11 cellular contexts compared by ENCODE assay signal in genomic region chr16:68436581-68436980, GRCh38. TPM values are rescaled to one million over a fixed set of nuclear protein-coding genes. Genes with fewer than 3 reads are reported as not detected.
A peak's percentile ranks its signal among the peaks of the same experiment; 100 is the strongest.
DNase-seq lines count a peak whose midpoint lies in the region; ATAC-seq, FAIRE-seq and TF ChIP-seq lines count a peak whose summit lies in the region.
"Had no signal": no experiment of that assay in that cellular context is flagged by ENCODE, and none has a peak within 500 bp of the region (broad histone marks: within the 10 kb centered on the region; RNA-seq: fewer than 3 reads in every experiment).

No MANE protein-coding gene starts in this region.

- no peaks in the 10 kb centered on the region; the same call in 1 of the 2 replicates for H3K27me3 ChIP-seq in GM06990 (replicated peaks; ENCODE audit: control insufficient read depth, insufficient read depth, low read length)
- peaks cover 18% of the 10 kb centered on the region for H3K27me3 ChIP-seq in astrocyte (ENCODE audit: insufficient read depth, low read length)

- H3K4me1 ChIP-seq in astrocyte (ENCODE audit: insufficient read depth, low read length), result no peaks in the 10 kb centered on the region

- no peak overlapping the region for H3K9ac ChIP-seq in astrocyte (ENCODE audit: low read length)

- H3K4me1 Mint-ChIP-seq in astrocyte (ENCODE audit: low read depth, unreplicated experiment) (no peaks in the 10 kb centered on the region), neural crest cell (no peaks in the 10 kb centered on the region)
- peaks cover 4% of the 10 kb centered on the region for H3K4me1 Mint-ChIP-seq in activated naive CD8-positive, alpha-beta T cell treated with anti-CD3 and anti-CD28 coated beads, Interleukin-2, amount 50 U/mL, for 24 hours

- no peak overlapping the region for H3K4me2 ChIP-seq in astrocyte (ENCODE audit: low read length)

- H3K9me3 ChIP-seq in astrocyte (ENCODE audit: insufficient read depth, low read depth, low read length), result peaks cover 5% of the 10 kb centered on the region

- H3K36me3 ChIP-seq in GM06990 (ENCODE audit: control insufficient read depth, insufficient read depth, low read length) (no peaks in the 10 kb centered on the region), astrocyte (ENCODE audit: insufficient read depth, low read length) (no peaks in the 10 kb centered on the region)

- H3K36me3 Mint-ChIP-seq in astrocyte (ENCODE audit: low read depth, unreplicated experiment) (no peaks in the 10 kb centered on the region), neural crest cell (ENCODE audit: low read depth) (no peaks in the 10 kb centered on the region)
- no peaks in the 10 kb centered on the region for H3K36me3 Mint-ChIP-seq in activated naive CD8-positive, alpha-beta T cell treated with anti-CD3 and anti-CD28 coated beads, Interleukin-2, amount 50 U/mL, for 24 hours (ENCODE audit: low read depth)

- H3K9me3 Mint-ChIP-seq in astrocyte (ENCODE audit: unreplicated experiment) (peaks cover 10% of the 10 kb centered on the region), neural crest cell (peaks cover 2% of the 10 kb centered on the region)
- peaks cover 10% of the 10 kb centered on the region for H3K9me3 Mint-ChIP-seq in activated naive CD8-positive, alpha-beta T cell treated with anti-CD3 and anti-CD28 coated beads, Interleukin-2, amount 50 U/mL, for 24 hours

- DNase-seq in GM06990 (ENCODE audit: extremely low read depth, insufficient read length) (no peak), Kasumi-1 (lab: John Stamatoyannopoulos, UW) (peak; percentile 5 to 43), astrocyte (ENCODE audit: low read depth) (no peak), neural crest cell (ENCODE audit: low read depth, low spot score) (no peak), NCI-H1694 (lab: John Stamatoyannopoulos, UW) (no peak)
- DNase-seq in activated naive CD8-positive, alpha-beta T cell treated with anti-CD3 and anti-CD28 coated beads, Interleukin-2, amount 50 U/mL, for 24 hours, result no peak
- DNase-seq: activated naive CD4-positive, alpha-beta T cell had no signal

- H3K27ac ChIP-seq in astrocyte (ENCODE audit: low read depth, low read length), result no peak overlapping the region

- TF ChIP-seq CTCF in GM06990 (IDR thresholded peaks at IDR 0.05; ENCODE audit: insufficient read depth, low read length, poor library complexity, severe bottlenecking) (peak; percentile 38), astrocyte (IDR thresholded peaks at IDR 0.05; ENCODE audit: insufficient read depth, low read depth, low read length) (peak; percentile 24), neural crest cell (conservative IDR thresholded peaks at IDR 0.05) (peak; percentile 55)

- H3K79me2 ChIP-seq in astrocyte (ENCODE audit: insufficient read depth, low read length), result no peaks in the 10 kb centered on the region

- no peaks in the 10 kb centered on the region for H4K20me1 ChIP-seq in astrocyte (ENCODE audit: insufficient read depth, low read length)

- H3K4me3 Mint-ChIP-seq in astrocyte (ENCODE audit: unreplicated experiment) (no peak overlapping the region), neural crest cell (no peak overlapping the region)
- no peak overlapping the region for H3K4me3 Mint-ChIP-seq in activated naive CD8-positive, alpha-beta T cell treated with anti-CD3 and anti-CD28 coated beads, Interleukin-2, amount 50 U/mL, for 24 hours

- FAIRE-seq in astrocyte (lab: Jason Lieb, UNC), result no peak
- FAIRE-seq: G401.6 had no signal

- H2AFZ ChIP-seq in astrocyte (ENCODE audit: low read depth, low read length), result no peak overlapping the region

- no peak overlapping the region for H3K4me3 ChIP-seq in GM06990 (replicated peaks; ENCODE audit: low read depth, low read length)
- no peak overlapping the region for H3K4me3 ChIP-seq in astrocyte (ENCODE audit: insufficient read depth, low read depth, low read length)

- H3K27me3 Mint-ChIP-seq in astrocyte (ENCODE audit: low read depth, unreplicated experiment), result peaks cover 28% of the 10 kb centered on the region
- peaks cover 27% of the 10 kb centered on the region for H3K27me3 Mint-ChIP-seq in neural crest cell (ENCODE audit: low read depth)
- H3K27me3 Mint-ChIP-seq in activated naive CD8-positive, alpha-beta T cell treated with anti-CD3 and anti-CD28 coated beads, Interleukin-2, amount 50 U/mL, for 24 hours, result peaks cover 2% of the 10 kb centered on the region

- H3K27ac Mint-ChIP-seq in astrocyte (ENCODE audit: unreplicated experiment) (no peak overlapping the region), neural crest cell (ENCODE audit: unreplicated experiment) (no peak overlapping the region)
- H3K27ac Mint-ChIP-seq in activated naive CD8-positive, alpha-beta T cell treated with anti-CD3 and anti-CD28 coated beads, Interleukin-2, amount 50 U/mL, for 24 hours, result no peak overlapping the region

- no peak for ATAC-seq in activated naive CD8-positive, alpha-beta T cell treated with anti-CD3 and anti-CD28 coated beads, Interleukin-2, amount 50 U/mL, for 24 hours
- no peak for ATAC-seq in GM19455 (IDR thresholded peaks at IDR 0.05; ENCODE audit: unreplicated experiment)
- ATAC-seq: activated CD4-positive, CD25-positive, alpha-beta regulatory T cell treated with anti-CD3 and anti-CD28 coated beads, Interleukin-2, amount 50 U/mL, for 24 hours; Right ventricle myocardium inferior had no signal

RNA-seq across cellular contexts. Expression of gene SMPD3, which starts 11.7 kb away (rescaled TPM):
- total RNA-seq in astrocyte, result 0.25 and 0.34 TPM in 2 replicates
- total RNA-seq in neural crest cell, result 3.2 and 3.8 TPM in 2 replicates

Comparison
In these comparisons a context has a peak if more than half of its experiments do, and no peak if none do; other contexts are left out.
1. DNase-seq: peak in Kasumi-1 (2 of 2); none in GM06990 (single experiment), astrocyte (single experiment), neural crest cell (single experiment), activated naive CD8-positive, alpha-beta T cell treated with anti-CD3 and anti-CD28 coated beads, Interleukin-2, amount 50 U/mL, for 24 hours (single experiment) and NCI-H1694 (single experiment).
2. Peak in every context shown above with its lines, with median percentiles within 50 percentile points of each other: CTCF ChIP-seq.